8 cellular contexts compared by ENCODE assay signal in the genomic region with DNA sequence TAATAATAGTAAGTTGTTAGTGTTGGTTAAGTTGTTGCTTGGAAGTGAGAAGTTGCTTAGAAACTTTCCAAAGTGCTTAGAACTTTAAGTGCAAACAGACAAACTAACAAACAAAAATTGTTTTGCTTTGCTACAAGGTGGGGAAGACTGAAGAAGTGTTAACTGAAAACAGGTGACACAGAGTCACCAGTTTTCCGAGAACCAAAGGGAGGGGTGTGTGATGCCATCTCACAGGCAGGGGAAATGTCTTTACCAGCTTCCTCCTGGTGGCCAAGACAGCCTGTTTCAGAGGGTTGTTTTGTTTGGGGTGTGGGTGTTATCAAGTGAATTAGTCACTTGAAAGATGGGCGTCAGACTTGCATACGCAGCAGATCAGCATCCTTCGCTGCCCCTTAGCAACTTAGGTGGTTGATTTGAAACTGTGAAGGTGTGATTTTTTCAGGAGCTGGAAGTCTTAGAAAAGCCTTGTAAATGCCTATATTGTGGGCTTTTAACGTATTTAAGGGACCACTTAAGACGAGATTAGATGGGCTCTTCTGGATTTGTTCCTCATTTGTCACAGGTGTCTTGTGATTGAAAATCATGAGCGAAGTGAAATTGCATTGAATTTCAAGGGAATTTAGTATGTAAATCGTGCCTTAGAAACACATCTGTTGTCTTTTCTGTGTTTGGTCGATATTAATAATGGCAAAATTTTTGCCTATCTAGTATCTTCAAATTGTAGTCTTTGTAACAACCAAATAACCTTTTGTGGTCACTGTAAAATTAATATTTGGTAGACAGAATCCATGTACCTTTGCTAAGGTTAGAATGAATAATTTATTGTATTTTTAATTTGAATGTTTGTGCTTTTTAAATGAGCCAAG.
A peak's percentile ranks its signal among the peaks of the same experiment; 100 is the strongest.
DNase-seq lines count a peak whose midpoint lies in the region; ATAC-seq and TF ChIP-seq lines count a peak whose summit lies in the region.

No MANE protein-coding gene starts in this region.

- ATAC-seq in RWPE2 (ENCODE audit: low read depth) (no peak), HG02885 (IDR thresholded peaks at IDR 0.05; ENCODE audit: poor library complexity, unreplicated experiment) (no peak), GM18517 (IDR thresholded peaks at IDR 0.05; ENCODE audit: unreplicated experiment) (no peak), GM19035 (IDR thresholded peaks at IDR 0.05; ENCODE audit: unreplicated experiment) (no peak)

- no peaks in the 10 kb centered on the region for H3K9me3 ChIP-seq in RWPE2 (ENCODE audit: severe bottlenecking)

- peaks cover 76% of the 10 kb centered on the region for H3K36me3 ChIP-seq in RWPE2 (ENCODE audit: low read depth)

- H3K4me3 ChIP-seq in RWPE2 (ENCODE audit: severe bottlenecking), result peak overlapping the region; percentile 76

- no peaks in the 10 kb centered on the region for H3K27me3 ChIP-seq in RWPE2 (ENCODE audit: insufficient read depth, poor library complexity, severe bottlenecking)

- peaks cover 24% of the 10 kb centered on the region for H3K4me1 ChIP-seq in RWPE2 (ENCODE audit: insufficient read depth, poor library complexity, severe bottlenecking)

- no peak for TF ChIP-seq CTCF in GM20000 (IDR thresholded peaks at IDR 0.05; ENCODE audit: extremely low read depth, missing control alignments)
- no peak for TF ChIP-seq CTCF in RWPE2 (IDR thresholded peaks at IDR 0.05; ENCODE audit: poor library complexity, severe bottlenecking)

- peak overlapping the region; percentile 97 for H3K27ac ChIP-seq in RWPE2 (ENCODE audit: poor library complexity, severe bottlenecking)

- peak; percentile 32 for DNase-seq in GM20000 (ENCODE audit: low spot score)
- peak; percentile 52 for DNase-seq in RWPE2 (ENCODE audit: low spot score)
- DNase-seq in activated gamma-delta T cell treated with anti-CD3 and anti-CD28 coated beads, Interleukin-2, amount 50 U/mL, for 16 hours (ENCODE audit: low read depth), result peak; percentile 78
- peak; percentile 77 for DNase-seq in glomerular visceral epithelial cell (ENCODE audit: extremely low spot score)
- peak; percentile 36 for DNase-seq in retina
